Comparison of ENCODE assay signal across 19 cellular contexts in genomic region chr22:22479999-22480532, GRCh38. TPM values are rescaled to one million over a fixed set of nuclear protein-coding genes. Genes with fewer than 3 reads are reported as not detected.
A peak's percentile ranks its signal among the peaks of the same experiment; 100 is the strongest.
DNase-seq lines count a peak whose midpoint lies in the region; ATAC-seq and TF ChIP-seq lines count a peak whose summit lies in the region.
"Had no signal": no experiment of that assay in that cellular context is flagged by ENCODE, and none has a peak within 500 bp of the region (broad histone marks: within the 10 kb centered on the region; RNA-seq: fewer than 3 reads in every experiment).

No MANE protein-coding gene starts in this region.

- peak; percentile 0 for DNase-seq in GM04504 (ENCODE audit: low read depth)
- peak; percentile 15 for DNase-seq in RPMI7951 (ENCODE audit: low read depth)
- DNase-seq in fibroblast of the aortic adventitia (ENCODE audit: low read depth) = peak; percentile 14
- DNase-seq in skeletal muscle cell (ENCODE audit: low read depth) = peak; percentile 0
- no peak for DNase-seq in NCI-H82 (lab: John Stamatoyannopoulos, UW)
- DNase-seq in activated CD4-positive, CD25-positive, alpha-beta regulatory T cell treated with anti-CD3 and anti-CD28 coated beads, Interleukin-2, amount 50 U/mL, for 72 hours = no peak
- no peak for DNase-seq in activated T-cell treated with anti-CD3 and anti-CD28 coated beads, Interleukin-2, amount 50 U/mL, for 24 hours
- DNase-seq: DMS79, NCI-H1417, NCI-H187, NCI-H2107, NCI-H2227 treated with DMSO at 0.1 percent for 48 hours, NCI-H510A treated with DMSO at 0.1 percent for 48 hours, NCI-H774, SIG-M5, T-helper 1 cell had no signal

- no peak overlapping the region for H3K4me3 Mint-ChIP-seq in activated T-cell treated with anti-CD3 and anti-CD28 coated beads, Interleukin-2, amount 50 U/mL, for 24 hours
- H3K4me3 Mint-ChIP-seq: CD14-positive monocyte had no signal

- H3K36me3 Mint-ChIP-seq in activated T-cell treated with anti-CD3 and anti-CD28 coated beads, Interleukin-2, amount 50 U/mL, for 24 hours (ENCODE audit: low read depth) = no peaks in the 10 kb centered on the region
- H3K36me3 Mint-ChIP-seq: CD14-positive monocyte had no signal

- no peaks in the 10 kb centered on the region for H3K9me3 Mint-ChIP-seq in activated T-cell treated with anti-CD3 and anti-CD28 coated beads, Interleukin-2, amount 50 U/mL, for 24 hours
- H3K9me3 Mint-ChIP-seq: CD14-positive monocyte had no signal

- H3K27me3 Mint-ChIP-seq in activated T-cell treated with anti-CD3 and anti-CD28 coated beads, Interleukin-2, amount 50 U/mL, for 24 hours = no peaks in the 10 kb centered on the region

- no peak for ATAC-seq in GM18868 (IDR thresholded peaks at IDR 0.05; ENCODE audit: unreplicated experiment)
- ATAC-seq: GM12878 had no signal

- no peaks in the 10 kb centered on the region for H3K4me1 Mint-ChIP-seq in activated T-cell treated with anti-CD3 and anti-CD28 coated beads, Interleukin-2, amount 50 U/mL, for 24 hours (ENCODE audit: low read depth)

- TF ChIP-seq CTCF in fibroblast of the aortic adventitia (IDR thresholded peaks at IDR 0.05; ENCODE audit: insufficient read depth, low read length) = no peak

- no peak overlapping the region for H3K27ac Mint-ChIP-seq in activated T-cell treated with anti-CD3 and anti-CD28 coated beads, Interleukin-2, amount 50 U/mL, for 24 hours

- H3K4me3 ChIP-seq in fibroblast of the aortic adventitia (ENCODE audit: low read depth, low read length) = no peak overlapping the region
- no peak overlapping the region for H3K4me3 ChIP-seq in skeletal muscle cell (ENCODE audit: low read depth, low read length)
- H3K4me3 ChIP-seq: GM12878 had no signal

RNA-seq across cellular contexts. Expression of gene ZNF280B, which starts 28.5 kb away (rescaled TPM):
- total RNA-seq in RPMI7951 (2014; rRNA removed; shearing (Covaris generic)) = 0.59 and 0.96 TPM in 2 replicates
- total RNA-seq in fibroblast of the aortic adventitia (ENCODE audit: low replicate concordance) = 0.45 and 0.74 TPM in 2 replicates

RNA-seq across cellular contexts. Expression of gene ZNF280A, which starts 40.0 kb away (rescaled TPM):
- total RNA-seq in RPMI7951 (2014; rRNA removed; shearing (Covaris generic)) = 0.59 and 0.96 TPM in 2 replicates
- not detected in 2 replicates for total RNA-seq in fibroblast of the aortic adventitia (ENCODE audit: low replicate concordance)

Comparison
In these comparisons a context has a peak if more than half of its experiments do, and no peak if none do; other contexts are left out.
1. DNase-seq: peak in GM04504 (single experiment), RPMI7951 (single experiment), fibroblast of the aortic adventitia (single experiment) and skeletal muscle cell (single experiment); none in NCI-H82 (single experiment), activated CD4-positive, CD25-positive, alpha-beta regulatory T cell treated with anti-CD3 and anti-CD28 coated beads, Interleukin-2, amount 50 U/mL, for 72 hours (single experiment) and activated T-cell treated with anti-CD3 and anti-CD28 coated beads, Interleukin-2, amount 50 U/mL, for 24 hours (single experiment).